Comparison of ENCODE assay signal across 8 cellular contexts in genomic region chr15:70095387-70096214, GRCh38. TPM values are rescaled to one million over a fixed set of nuclear protein-coding genes. Genes with fewer than 3 reads are reported as not detected.
A peak's percentile ranks its signal among the peaks of the same experiment; 100 is the strongest.
DNase-seq lines count a peak whose midpoint lies in the region; ATAC-seq and TF ChIP-seq lines count a peak whose summit lies in the region.

No MANE protein-coding gene starts in this region.

- H3K4me3 ChIP-seq in AG09309 (ENCODE audit: control insufficient read depth, low read depth, low read length) = peak overlapping the region; percentile 73
- H3K4me3 ChIP-seq in mucosa of stomach (ENCODE audit: low read length) = peak overlapping the region; percentile 54
- peak overlapping the region; percentile 94 for H3K4me3 ChIP-seq in thoracic aorta

- H3K36me3 ChIP-seq in mucosa of stomach (ENCODE audit: control insufficient read depth, insufficient read depth, low read length) (no peaks in the 10 kb centered on the region), thoracic aorta (peaks cover 11% of the 10 kb centered on the region)

- no peak for DNase-seq in AG09309 (ENCODE audit: low read depth)
- peak; percentile 45 for DNase-seq in activated CD4-positive, CD25-positive, alpha-beta regulatory T cell treated with anti-CD3 and anti-CD28 coated beads, Interleukin-2, amount 50 U/mL, for 72 hours
- peak; percentile 39 for DNase-seq in effector CD4-positive, alpha-beta T cell
- DNase-seq in thoracic aorta (ENCODE audit: low spot score) = no peak
- no peak for DNase-seq in DMS153 (lab: John Stamatoyannopoulos, UW)

- H3K4me1 ChIP-seq in mucosa of stomach (ENCODE audit: control insufficient read depth, insufficient read depth, low read length) = peaks cover 59% of the 10 kb centered on the region
- peaks cover 24 to 60% of the 10 kb centered on the region in 2 donors for H3K4me1 ChIP-seq in thoracic aorta (ENCODE audit: control insufficient read depth in 1 of 2, low read depth in 2 of 2)

- peak overlapping the region; percentile 81 for H3K9ac ChIP-seq in mucosa of stomach (ENCODE audit: low read length)

- peaks cover 3% of the 10 kb centered on the region for H3K27me3 ChIP-seq in mucosa of stomach (ENCODE audit: control insufficient read depth, insufficient read depth, low read length)
- no peaks in the 10 kb centered on the region for H3K27me3 ChIP-seq in thoracic aorta (replicated peaks; ENCODE audit: insufficient read depth)

- H3K27ac ChIP-seq in thoracic aorta = peak overlapping the region; percentile 93 to 96

- H3K9me3 ChIP-seq in mucosa of stomach (ENCODE audit: control insufficient read depth, low read length) (no peaks in the 10 kb centered on the region), thoracic aorta (no peaks in the 10 kb centered on the region)

- TF ChIP-seq CTCF in AG09309 (IDR thresholded peaks at IDR 0.05; ENCODE audit: control insufficient read depth, insufficient read depth, low read depth, low read length, missing control alignments) (no peak), thoracic aorta (IDR thresholded peaks at IDR 0.05) (peak; percentile 16)

- ATAC-seq in HG03354 (IDR thresholded peaks at IDR 0.05; ENCODE audit: poor library complexity, severe bottlenecking, unreplicated experiment) (peak; percentile 17), thoracic aorta (ENCODE audit: insufficient number of reproducible peaks, low FRiP score, low read depth) (no peak), HG02981 (IDR thresholded peaks at IDR 0.05; ENCODE audit: unreplicated experiment) (no peak)

RNA-seq across cellular contexts. Expression of gene TLE3, which starts 2.1 kb away (rescaled TPM):
- total RNA-seq in thoracic aorta = 100 to 1,000 TPM in 1 of 2 donors, 10 to 100 TPM in 1; 78.3 to 124 TPM

Comparison
In these comparisons a context has a peak if more than half of its experiments do, and no peak if none do; other contexts are left out.
1. DNase-seq: peak in activated CD4-positive, CD25-positive, alpha-beta regulatory T cell treated with anti-CD3 and anti-CD28 coated beads, Interleukin-2, amount 50 U/mL, for 72 hours (single experiment) and effector CD4-positive, alpha-beta T cell (single experiment); none in AG09309 (single experiment), thoracic aorta (single experiment) and DMS153 (single experiment).
2. Peak in every context shown above with its lines, with median percentiles within 50 percentile points of each other: H3K4me3 ChIP-seq.